ENCODE assay signal across 30 cellular contexts in the genomic region with DNA sequence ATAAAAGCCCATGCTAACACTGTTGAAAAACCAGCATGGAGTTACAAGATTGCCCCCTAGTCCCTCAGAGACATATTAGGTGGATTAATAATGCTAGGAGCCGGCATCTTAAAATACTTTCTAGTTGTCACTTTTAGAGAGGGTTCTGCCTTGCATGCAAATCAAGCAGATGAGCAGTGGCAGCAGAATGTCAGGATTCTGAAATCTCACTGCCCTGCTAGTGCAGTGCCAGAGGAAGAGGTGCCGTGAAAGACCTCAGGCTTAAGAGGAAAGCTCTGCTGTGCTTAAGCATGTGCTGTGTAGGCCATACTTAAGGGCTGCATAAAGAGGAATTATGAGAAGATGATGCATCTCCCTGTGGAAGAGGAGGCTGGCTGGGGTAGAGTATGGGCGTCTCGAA.
DNase-seq lines count a peak whose midpoint lies in the region; ATAC-seq and TF ChIP-seq lines count a peak whose summit lies in the region.
"Had no signal": no experiment of that assay in that cellular context is flagged by ENCODE, and none has a peak within 500 bp of the region (broad histone marks: within the 10 kb centered on the region; RNA-seq: fewer than 3 reads in every experiment).

No MANE protein-coding gene starts in this region.

- no peaks in the 10 kb centered on the region for H3K27me3 Mint-ChIP-seq in activated B cell treated with CpG ODN at 0.5 μM for 24 hours

- no TSS peak for BruUV-seq in HCT116 (replicated peaks; lab: Mats Ljungman, UMichigan)

- H3K9ac ChIP-seq in HCT116 (ENCODE audit: low read length) (no peak overlapping the region), neural cell (ENCODE audit: low read length) (no peak overlapping the region)

- no peaks in the 10 kb centered on the region for H3K27me3 ChIP-seq in HCT116 (ENCODE audit: insufficient read depth, low read length)
- no peaks in the 10 kb centered on the region for H3K27me3 ChIP-seq in neural cell (ENCODE audit: insufficient read depth, low read depth, low read length)
- H3K27me3 ChIP-seq: ascending aorta, gastrocnemius medialis, right lobe of liver, uterus had no signal

- peaks cover 65% of the 10 kb centered on the region for H3K4me1 Mint-ChIP-seq in activated B cell treated with CpG ODN at 0.5 μM for 24 hours
- H3K4me1 Mint-ChIP-seq: activated naive CD8-positive, alpha-beta T cell treated with anti-CD3 and anti-CD28 coated beads for 36 hours had no signal

- no peaks in the 10 kb centered on the region for H3K9me3 ChIP-seq in HCT116 (ENCODE audit: control insufficient read depth in 1 of 2, insufficient read depth in 1 of 2, low read depth in 1 of 2, low read length in 2 of 2)
- H3K9me3 ChIP-seq in neural cell (ENCODE audit: low read length) = no peaks in the 10 kb centered on the region
- H3K9me3 ChIP-seq: ascending aorta, gastrocnemius medialis, right lobe of liver, SJSA1, uterus had no signal

- no peak for TF ChIP-seq EP300 in neural cell (conservative IDR thresholded peaks at IDR 0.05; ENCODE audit: poor library complexity, severe bottlenecking)

- ATAC-seq in HCT116 (no peak), activated B cell treated with CpG ODN at 0.5 μM for 24 hours (ENCODE audit: low read depth) (no peak), SK-N-SH treated with all-trans-retinoic acid at 6 μM for 48 hours (no peak), HG03469 (IDR thresholded peaks at IDR 0.05; ENCODE audit: unreplicated experiment) (no peak)
- ATAC-seq: activated CD8-positive, alpha-beta T cell treated with anti-CD3 and anti-CD28 coated beads, Interleukin-2, amount 10 ng/mL, durations not matched to agents 7 days and 5 days; left cardiac atrium; right lobe of liver; T-cell had no signal

- H2AFZ ChIP-seq in HCT116 (ENCODE audit: low read depth, low read length, poor library complexity, severe bottlenecking) (no peak overlapping the region), neural cell (ENCODE audit: low read depth, low read length) (no peak overlapping the region)

- H3K36me3 Mint-ChIP-seq in activated B cell treated with CpG ODN at 0.5 μM for 24 hours (ENCODE audit: low read depth) = no peaks in the 10 kb centered on the region
- H3K36me3 Mint-ChIP-seq: activated naive CD8-positive, alpha-beta T cell treated with anti-CD3 and anti-CD28 coated beads for 36 hours; T-cell had no signal

- POLR2A ChIA-PET in GM10248 (lab: Yijun Ruan, JAX) (no interaction called here), HCT116 (lab: Charles Lee) (interaction anchor here (0.6 kb wide), 1 partner anchor 588 kb away, joined by 3 read pairs; no protein-coding TSS in a partner anchor), activated B cell treated with CpG ODN at 0.5 μM for 24 hours (lab: Charles Lee) (interaction anchor here (1.0 kb wide), 1 partner anchor 12 kb away, joined by 3 read pairs; no protein-coding TSS in a partner anchor)

- no peaks in the 10 kb centered on the region for H3K9me2 ChIP-seq in HCT116 (ENCODE audit: insufficient read depth)
- H3K9me2 ChIP-seq in neural cell (ENCODE audit: insufficient read depth, low read length) = no peaks in the 10 kb centered on the region

- no peaks in the 10 kb centered on the region for H3F3A ChIP-seq in neural cell (ENCODE audit: insufficient read depth, low read length, poor library complexity, severe bottlenecking)

- H3K4me3 ChIP-seq in HCT116 (replicated peaks in 1 of 2; ENCODE audit: low read depth in 1 of 2, low read length in 2 of 2) = 0 out of 4 replicates have a peak overlapping the region, but pooled peaks of 1 of the 2 experiments have one; percentile 8
- H3K4me3 ChIP-seq in neural cell (ENCODE audit: low read length) = no peak overlapping the region
- H3K4me3 ChIP-seq: ascending aorta, gastrocnemius medialis, right lobe of liver, SJSA1, uterus had no signal

- CTCF ChIA-PET in GM10248 (lab: Yijun Ruan, JAX) (interaction anchor here (1.2 to 4.0 kb wide), 8 partner anchors 9 to 212 kb away, joined by 3 to 18 read pairs (median 6); no protein-coding TSS in a partner anchor), HCT116 (lab: Charles Lee) (no interaction called here), activated B cell treated with CpG ODN at 0.5 μM for 24 hours (lab: Charles Lee) (interaction anchor here (1.2 to 1.3 kb wide), 3 partner anchors 11 to 23 kb away, joined by 3 to 5 read pairs (median 4); no protein-coding TSS in a partner anchor)

- intact Hi-C loops in HCT116 (cut with micrococcal nuclease) = no loop called here
- intact Hi-C loops in activated B cell treated with CpG ODN at 0.5 μM for 24 hours (cut with micrococcal nuclease) = no loop called here

- TF ChIP-seq RAD21 in HCT116 (IDR thresholded peaks at IDR 0.05; ENCODE audit: low read depth) (no peak), neural cell (conservative IDR thresholded peaks at IDR 0.05) (no peak)

- H3K27ac Mint-ChIP-seq in activated B cell treated with CpG ODN at 0.5 μM for 24 hours = peak overlapping the region; percentile 74
- H3K27ac Mint-ChIP-seq: activated CD8-positive, alpha-beta T cell treated with anti-CD3 and anti-CD28 coated beads, Interleukin-2, amount 10 ng/mL, durations not matched to agents 7 days and 5 days; activated naive CD8-positive, alpha-beta T cell treated with anti-CD3 and anti-CD28 coated beads for 36 hours; CD4-positive, alpha-beta T cell; dendritic cell treated with granulocyte-macrophage colony-stimulating factor and Interleukin-4, amounts not matched to agents 40 ng/mL and 50 ng/mL, for 4 days; T-cell had no signal

- no peak for TF ChIP-seq CTCF in GM10248 (IDR thresholded peaks at IDR 0.05; ENCODE audit: control extremely low read depth, extremely low read depth, low read depth, missing control alignments)
- TF ChIP-seq CTCF in HCT116 (IDR thresholded peaks at IDR 0.05 in 2 of 3, conservative IDR thresholded peaks at IDR 0.05 in 1 of 3; ENCODE audit: borderline replicate concordance in 1 of 3, insufficient read depth in 1 of 3, low read depth in 2 of 3, low read length in 2 of 3) = no peak
- TF ChIP-seq CTCF in activated B cell treated with CpG ODN at 0.5 μM for 24 hours (IDR thresholded peaks at IDR 0.05) = no peak
- no peak for TF ChIP-seq CTCF in neural cell (IDR thresholded peaks at IDR 0.05; ENCODE audit: poor library complexity, severe bottlenecking)

- H3K27ac ChIP-seq in HCT116 (ENCODE audit: low read depth, low read length) (no peak overlapping the region; the same call in 1 of the 2 replicates), neural cell (ENCODE audit: low read length) (no peak overlapping the region)
- H3K27ac ChIP-seq: ascending aorta, gastrocnemius medialis, right lobe of liver, SJSA1, uterus had no signal

- H3K36me3 ChIP-seq in HCT116 (ENCODE audit: control insufficient read depth in 1 of 2, insufficient read depth in 2 of 2, low read length in 2 of 2) (no peaks in the 10 kb centered on the region), neural cell (ENCODE audit: insufficient read depth, low read length) (no peaks in the 10 kb centered on the region)
- H3K36me3 ChIP-seq: ascending aorta, gastrocnemius medialis, right lobe of liver, SJSA1, uterus had no signal

- RAD21 ChIA-PET in HCT116 (lab: Charles Lee; ENCODE audit: low non-redundant PET in 1 of 2, low total read pairs in 2 of 2, uncharacterized antibody in 2 of 2, unreplicated experiment in 2 of 2) = no interaction called here

- H3K79me2 ChIP-seq in HCT116 (ENCODE audit: insufficient read depth, low read length) (no peaks in the 10 kb centered on the region), neural cell (replicated peaks; ENCODE audit: insufficient read depth, low read length) (no peaks in the 10 kb centered on the region)

- H3K4me3 Mint-ChIP-seq in activated B cell treated with CpG ODN at 0.5 μM for 24 hours = peak overlapping the region; percentile 50
- H3K4me3 Mint-ChIP-seq: activated CD8-positive, alpha-beta T cell treated with anti-CD3 and anti-CD28 coated beads, Interleukin-2, amount 10 ng/mL, durations not matched to agents 7 days and 5 days; activated naive CD8-positive, alpha-beta T cell treated with anti-CD3 and anti-CD28 coated beads for 36 hours; CD4-positive, alpha-beta T cell; dendritic cell treated with granulocyte-macrophage colony-stimulating factor and Interleukin-4, amounts not matched to agents 40 ng/mL and 50 ng/mL, for 4 days; T-cell had no signal

- DNase-seq in GM10248 (ENCODE audit: extremely low spot score) = peak; percentile 12
- no peak for DNase-seq in HCT116 (ENCODE audit: low read depth, low spot score)
- DNase-seq in activated B cell treated with CpG ODN at 0.5 μM for 24 hours = no peak
- DNase-seq in DMS79 treated with DMSO at 0.1 percent for 48 hours (lab: John Stamatoyannopoulos, UW) = no peak
- no peak for DNase-seq in GM19238 (ENCODE audit: insufficient read length, low spot score)
- DNase-seq: activated CD4-positive, CD25-positive, alpha-beta regulatory T cell treated with anti-CD3 and anti-CD28 coated beads, Interleukin-2, amount 50 U/mL, for 72 hours; activated CD8-positive, alpha-beta T cell treated with anti-CD3 and anti-CD28 coated beads, Interleukin-2, amount 10 ng/mL, durations not matched to agents 7 days and 5 days; activated effector memory CD4-positive, alpha-beta T cell treated with Interleukin-2 at 50 U/mL for 16 hours; activated naive CD8-positive, alpha-beta T cell treated with anti-CD3 and anti-CD28 coated beads for 36 hours; CD4-positive, alpha-beta T cell; DMS153; KBM-7; left cardiac atrium; mammary epithelial cell; MM.1S; NCI-H1417 treated with DMSO at 0.1 percent for 48 hours; NCI-H2081; NCI-H226; NCI-H69; right lobe of liver; stimulated activated naive CD4-positive, alpha-beta T cell; T-cell; uterus had no signal

- no peaks in the 10 kb centered on the region for H4K20me1 ChIP-seq in HCT116 (ENCODE audit: insufficient read depth)
- H4K20me1 ChIP-seq in neural cell (ENCODE audit: insufficient read depth) = no peaks in the 10 kb centered on the region

- no peak for TF ChIP-seq POLR2A in HCT116 (IDR thresholded peaks at IDR 0.05; ENCODE audit: borderline replicate concordance, extremely low read depth, insufficient read depth, insufficient read length)

- peaks cover 15 to 25% of the 10 kb centered on the region in 2 experiments for H3K4me1 ChIP-seq in HCT116 (ENCODE audit: control insufficient read depth in 1 of 2, insufficient read depth in 2 of 2, low read length in 2 of 2)
- H3K4me1 ChIP-seq: ascending aorta, right lobe of liver, SJSA1, uterus had no signal

- no peaks in the 10 kb centered on the region for H3K9me3 Mint-ChIP-seq in activated B cell treated with CpG ODN at 0.5 μM for 24 hours
- H3K9me3 Mint-ChIP-seq: activated naive CD8-positive, alpha-beta T cell treated with anti-CD3 and anti-CD28 coated beads for 36 hours; CD4-positive, alpha-beta T cell; dendritic cell treated with granulocyte-macrophage colony-stimulating factor and Interleukin-4, amounts not matched to agents 40 ng/mL and 50 ng/mL, for 4 days; T-cell had no signal

- H3K4me2 ChIP-seq in HCT116 (ENCODE audit: low read length) = peak overlapping the region; percentile 57
- H3K4me2 ChIP-seq in neural cell (ENCODE audit: low read length) = peak overlapping the region; percentile 22

TF ChIP-seq in neural cell, 6 proteins besides CTCF, POLR2A, EP300 and RAD21 (continues in another document):
- TF ChIP-seq POLR2AphosphoS5 (IDR thresholded peaks at IDR 0.05) = no peak
- TF ChIP-seq MXI1 (conservative IDR thresholded peaks at IDR 0.05; ENCODE audit: poor library complexity, severe bottlenecking) = no peak

TF ChIP-seq in SK-N-SH treated with all-trans-retinoic acid at 6 μM for 48 hours, 23 proteins besides CTCF, POLR2A, EP300 and RAD21:
- TF ChIP-seq ESRRG (CRISPR knock-in tag; IDR thresholded peaks at IDR 0.05) = no peak
